ENCODE assay signal across 9 cellular contexts in the genomic region with DNA sequence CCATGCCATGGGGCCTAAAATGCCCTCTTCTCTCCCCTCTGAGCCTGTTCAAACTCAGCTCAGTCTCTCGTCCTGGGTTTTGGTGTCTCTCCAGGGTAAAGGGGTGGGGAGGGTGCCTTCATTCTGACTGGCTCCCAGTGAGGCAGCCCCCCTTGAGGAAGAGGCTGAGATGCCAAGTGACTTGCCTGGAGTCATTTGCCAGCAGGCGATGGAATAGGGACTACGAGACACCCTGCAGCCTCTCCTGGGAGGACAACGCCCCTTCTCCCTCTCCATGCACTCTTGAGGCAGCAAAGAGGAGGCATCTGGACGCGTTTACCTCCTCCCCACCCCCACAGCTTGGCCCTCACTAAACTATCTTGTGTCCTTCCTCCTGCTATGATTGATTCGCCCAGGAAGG. TPM values are rescaled to one million over a fixed set of nuclear protein-coding genes. Genes with fewer than 3 reads are reported as not detected.
DNase-seq lines count a peak whose midpoint lies in the region; ATAC-seq, FAIRE-seq and TF ChIP-seq lines count a peak whose summit lies in the region.
"Had no signal": no experiment of that assay in that cellular context is flagged by ENCODE, and none has a peak within 500 bp of the region (broad histone marks: within the 10 kb centered on the region; RNA-seq: fewer than 3 reads in every experiment).

No MANE protein-coding gene starts in this region.

- 0 out of 2 replicates have a peak overlapping the region, but pooled peaks have one; percentile 3 for H2BK20ac ChIP-seq in H1 (ENCODE audit: low read length)

- H2BK15ac ChIP-seq in H1 (ENCODE audit: low read length), result peak overlapping the region; percentile 88; the same call in 1 of the 2 replicates

- H3K9me3 ChIP-seq in H1 (ENCODE audit: insufficient read depth in 2 of 2, low read depth in 1 of 2, low read length in 1 of 2) (no peaks in the 10 kb centered on the region), parathyroid adenoma (ENCODE audit: control insufficient read depth, low read length) (no peaks in the 10 kb centered on the region), BE2C (no peaks in the 10 kb centered on the region)

- H4K20me1 ChIP-seq in H1 (replicated peaks in 1 of 2; ENCODE audit: control insufficient read depth in 1 of 2, insufficient read depth in 2 of 2, low read length in 2 of 2), result no peaks in the 10 kb centered on the region

- DNase-seq in D341Med (ENCODE audit: low spot score), result peak; percentile 43
- DNase-seq in NCI-H187 treated with DMSO at 0.1 percent for 48 hours (lab: John Stamatoyannopoulos, UW), result peak; percentile 69
- peak in 1 of 2 experiments; percentile 51 for DNase-seq in H1 (ENCODE audit: low read depth in 1 of 2, low spot score in 2 of 2)
- DNase-seq in activated T-cell treated with anti-CD3 and anti-CD28 coated beads, Interleukin-2, amount 50 U/mL, for 24 hours, result no peak
- no peak for DNase-seq in BE2C
- DNase-seq: NK-92 treated with Interleukin-12 subunit alpha and Interleukin-12 subunit beta, amount 100 ng/mL, for 24 hours had no signal

- H3K4ac ChIP-seq in H1 (replicated peaks; ENCODE audit: insufficient read length, low read depth, low read length), result no peak overlapping the region

- H3K9ac ChIP-seq in H1 (replicated peaks in 1 of 4; ENCODE audit: extremely low read depth in 1 of 4, low read depth in 3 of 4, low read length in 3 of 4) (no peak overlapping the region), parathyroid adenoma (no peak overlapping the region)

- no peak overlapping the region for H4K91ac ChIP-seq in H1 (replicated peaks; ENCODE audit: insufficient read length, low read length)

- H3K27ac ChIP-seq in H1 (ENCODE audit: low read depth, low read length) (no peak overlapping the region), parathyroid adenoma (peak overlapping the region; percentile 37)

- peaks cover 5% of the 10 kb centered on the region; the same call in 1 of the 2 replicates for H3K23me2 ChIP-seq in H1 (ENCODE audit: low read depth, low read length)

- no peak overlapping the region for H3K27ac Mint-ChIP-seq in activated T-cell treated with anti-CD3 and anti-CD28 coated beads, Interleukin-2, amount 50 U/mL, for 24 hours

- TF ChIP-seq EP300 in H1 (IDR thresholded peaks at IDR 0.05; ENCODE audit: borderline replicate concordance in 1 of 2, low read depth in 2 of 2, low read length in 2 of 2), result no peak

- no peak overlapping the region for H3K14ac ChIP-seq in H1 (ENCODE audit: insufficient read length)

- TF ChIP-seq CTCF in H1 (IDR thresholded peaks at IDR 0.05; ENCODE audit: control extremely low read depth in 1 of 3, insufficient read depth in 1 of 3, low read depth in 1 of 3, low read length in 3 of 3) (no peak), parathyroid adenoma (IDR thresholded peaks at IDR 0.05) (no peak), BE2C (IDR thresholded peaks at IDR 0.05; ENCODE audit: low read depth, low read length) (no peak)

- 48% methylated on average over 7 of the region's 7 CpGs; no CpG with 5 or more reads in 1 of the 2 experiments for WGBS in H1 (ENCODE audit: extremely low coverage in 1 of 2, insufficient coverage in 1 of 2, insufficient read length in 1 of 2, insufficient replicate concordance in 2 of 2, low coverage in 1 of 2, low lambda C conversion rate in 2 of 2, missing lambda C conversion rate in 1 of 2), 2 experiments

- H4K8ac ChIP-seq in H1 (ENCODE audit: extremely low read depth, insufficient read depth, low read length), result no peak overlapping the region

- H2BK5ac ChIP-seq in H1 (ENCODE audit: low read depth, low read length), result no peak overlapping the region

- peak overlapping the region; percentile 38 for H3K18ac ChIP-seq in H1 (ENCODE audit: extremely low read depth, low read length)

- no peak overlapping the region for H4K5ac ChIP-seq in H1 (ENCODE audit: insufficient read length, low read depth, low read length)

- H3K79me1 ChIP-seq in H1 (ENCODE audit: low read depth, low read length), result no peaks in the 10 kb centered on the region

- no peak overlapping the region for H3K23ac ChIP-seq in H1 (ENCODE audit: insufficient read length)

- H2AFZ ChIP-seq in H1 (ENCODE audit: low read length) (no peak overlapping the region), parathyroid adenoma (no peak overlapping the region)

- H3K36me3 ChIP-seq in H1 (ENCODE audit: control insufficient read depth in 2 of 4, insufficient read depth in 4 of 4, low read length in 3 of 4) (no peaks in the 10 kb centered on the region), parathyroid adenoma (ENCODE audit: control insufficient read depth, insufficient read depth, low read length) (no peaks in the 10 kb centered on the region), BE2C (no peaks in the 10 kb centered on the region)

- no peak overlapping the region for H2AK5ac ChIP-seq in H1 (ENCODE audit: low read depth, low read length)

- no peak overlapping the region for H3K56ac ChIP-seq in H1 (replicated peaks; ENCODE audit: insufficient read length, low read depth, low read length)

- H3K4me1 Mint-ChIP-seq in activated T-cell treated with anti-CD3 and anti-CD28 coated beads, Interleukin-2, amount 50 U/mL, for 24 hours (ENCODE audit: low read depth), result peaks cover 17% of the 10 kb centered on the region

- H3K36me3 Mint-ChIP-seq in activated T-cell treated with anti-CD3 and anti-CD28 coated beads, Interleukin-2, amount 50 U/mL, for 24 hours (ENCODE audit: low read depth), result peaks cover 9% of the 10 kb centered on the region

- H3K4me1 ChIP-seq in H1 (replicated peaks in 1 of 4; ENCODE audit: control insufficient read depth in 3 of 4, insufficient read depth in 4 of 4, low read length in 3 of 4), result peaks cover 0 to 17% (median 5%) of the 10 kb centered on the region in 4 experiments; a peak in 5 of 7 replicates
- H3K4me1 ChIP-seq in parathyroid adenoma, result peaks cover 5% of the 10 kb centered on the region
- no peaks in the 10 kb centered on the region for H3K4me1 ChIP-seq in BE2C

- no peak for TF ChIP-seq RAD21 in H1 (IDR thresholded peaks at IDR 0.05 in 1 of 2, conservative IDR thresholded peaks at IDR 0.05 in 1 of 2; ENCODE audit: low read depth in 2 of 2, low read length in 2 of 2)

- H3K27me3 ChIP-seq in H1 (replicated peaks in 1 of 4; ENCODE audit: control insufficient read depth in 3 of 4, extremely low read depth in 1 of 4, insufficient read depth in 3 of 4, low read length in 3 of 4), result no peaks in the 10 kb centered on the region; a peak in 1 of 7 replicates
- no peaks in the 10 kb centered on the region for H3K27me3 ChIP-seq in parathyroid adenoma (ENCODE audit: control insufficient read depth, insufficient read depth, low read length)
- H3K27me3 ChIP-seq in BE2C, result no peaks in the 10 kb centered on the region

- no peak for TF ChIP-seq POLR2A in H1 (IDR thresholded peaks at IDR 0.05; ENCODE audit: control extremely low read depth in 1 of 2, low read depth in 2 of 2, low read length in 2 of 2)

- H2BK12ac ChIP-seq in H1 (ENCODE audit: low read depth, low read length), result 0 out of 2 replicates have a peak overlapping the region, but pooled peaks have one; percentile 60

- ATAC-seq in GM18907 (IDR thresholded peaks at IDR 0.05; ENCODE audit: unreplicated experiment), result no peak
- no peak for ATAC-seq in HG03442 (IDR thresholded peaks at IDR 0.05; ENCODE audit: unreplicated experiment)

- peaks cover 3% of the 10 kb centered on the region for H3K27me3 Mint-ChIP-seq in activated T-cell treated with anti-CD3 and anti-CD28 coated beads, Interleukin-2, amount 50 U/mL, for 24 hours

- no peak overlapping the region for H3K4me3 Mint-ChIP-seq in activated T-cell treated with anti-CD3 and anti-CD28 coated beads, Interleukin-2, amount 50 U/mL, for 24 hours

- POLR2A ChIA-PET in H1 (lab: Charles Lee; ENCODE audit: partially characterized antibody), result no interaction called here

- no peak for FAIRE-seq in H1 (lab: Jason Lieb, UNC)

- CTCF ChIA-PET in H1 (lab: Charles Lee; ENCODE audit: partially characterized antibody), result interaction anchor here (0.7 to 1.0 kb wide), 2 partner anchors 13 to 14 kb away, joined by 3 read pairs; no protein-coding TSS in a partner anchor

- no peak overlapping the region for H2BK120ac ChIP-seq in H1 (replicated peaks; ENCODE audit: low read depth, low read length)

- H3K4me2 ChIP-seq in H1 (ENCODE audit: insufficient read depth in 1 of 2, low read depth in 2 of 2, low read length in 2 of 2), result peak overlapping the region; percentile 64 to 88; a peak in 3 of 4 replicates
- H3K4me2 ChIP-seq in parathyroid adenoma (ENCODE audit: low read length), result no peak overlapping the region

- peaks cover 0 to 4% of the 10 kb centered on the region in 2 experiments; a peak in 2 of 4 replicates for H3K79me2 ChIP-seq in H1 (ENCODE audit: control insufficient read depth in 1 of 2, insufficient read depth in 2 of 2, low read length in 2 of 2)
- H3K79me2 ChIP-seq in parathyroid adenoma, result no peaks in the 10 kb centered on the region

- H3K4me3 ChIP-seq in H1 (ENCODE audit: extremely low read depth in 1 of 4, insufficient read depth in 2 of 4, low read depth in 3 of 4, low read length in 4 of 4) (peak overlapping the region in 3 of 4 experiments; percentile 23 to 95 (median 42); a peak in 4 of 8 replicates), parathyroid adenoma (ENCODE audit: low read depth, low read length) (no peak overlapping the region), BE2C (ENCODE audit: low read depth, low read length) (no peak overlapping the region)

- no peaks in the 10 kb centered on the region for H3K9me3 Mint-ChIP-seq in activated T-cell treated with anti-CD3 and anti-CD28 coated beads, Interleukin-2, amount 50 U/mL, for 24 hours

TF ChIP-seq in H1, 55 proteins besides CTCF, POLR2A, EP300 and RAD21 (continues in another document):
- TF ChIP-seq POU5F1 (IDR thresholded peaks at IDR 0.05; ENCODE audit: low read depth, low read length) (no peak), EZH2 (IDR thresholded peaks at IDR 0.05; ENCODE audit: low read depth, low read length, severe bottlenecking) (no peak), GTF2F1 (IDR thresholded peaks at IDR 0.05; ENCODE audit: borderline replicate concordance, low read depth, low read length) (no peak), MAFK (IDR thresholded peaks at IDR 0.05; ENCODE audit: low read depth, low read length) (no peak)

RNA-seq across cellular contexts. Expression of gene STON1, which starts 0.8 kb away (rescaled TPM):
- 10.1 and 10.4 TPM in 2 replicates for total RNA-seq in H1 (2021; fragmentation: NEBNext Ultra II Directional; extraction: Animal tissue kit (Norgen Biotek cat#: 25700))
- 4.5 and 5.0 TPM in 2 replicates for polyA plus RNA-seq in H1 (2011; rRNA removed)
- polyA plus RNA-seq in H1 (2011; cell fraction: cytosol; rRNA removed), result 7.9 TPM
- 6.0 TPM for polyA plus RNA-seq in H1 (2011; cell fraction: nucleus; rRNA removed)
- 4.8 to 8.7 TPM (median 6.7 TPM) in 4 replicates for polyA plus RNA-seq in H1 (2012, experiment 1 of 2)
- 0.45 TPM for polyA plus RNA-seq in H1 (2012, experiment 2 of 2)
- polyA plus RNA-seq in H1 (2013, experiment 1 of 2), result 5.0 TPM
- polyA plus RNA-seq in H1 (2013, experiment 2 of 2), result 5.1 TPM
- 11.7 and 14.5 TPM in 2 replicates for polyA minus RNA-seq in H1 (2011; rRNA and poly(A)+ RNA removed)
- 9.0 TPM for polyA minus RNA-seq in H1 (2011; cell fraction: cytosol; rRNA and poly(A)+ RNA removed)
- 12.9 TPM for polyA minus RNA-seq in H1 (2011; cell fraction: nucleus; rRNA and poly(A)+ RNA removed)
- polyA plus RNA-seq in BE2C (2012; ENCODE audit: insufficient read depth, insufficient read length, low read depth), result not detected

Comparison
In these comparisons a context has a peak if more than half of its experiments do, and no peak if none do; other contexts are left out.
1. DNase-seq: peak in D341Med (single experiment) and NCI-H187 treated with DMSO at 0.1 percent for 48 hours (single experiment); none in activated T-cell treated with anti-CD3 and anti-CD28 coated beads, Interleukin-2, amount 50 U/mL, for 24 hours (single experiment) and BE2C (single experiment).
2. H3K4me3 ChIP-seq: peak in H1 (3 of 4); none in parathyroid adenoma (single experiment) and BE2C (single experiment).